In genomic region chr2:86413296-86414085, GRCh38 we compare ENCODE assay signal across 15 cellular contexts. TPM values are rescaled to one million over a fixed set of nuclear protein-coding genes. Genes with fewer than 3 reads are reported as not detected.
DNase-seq lines count a peak whose midpoint lies in the region; ATAC-seq and TF ChIP-seq lines count a peak whose summit lies in the region.
"Had no signal": no experiment of that assay in that cellular context is flagged by ENCODE, and none has a peak within 500 bp of the region (broad histone marks: within the 10 kb centered on the region; RNA-seq: fewer than 3 reads in every experiment).

No MANE protein-coding gene starts in this region.

- POLR2A ChIA-PET in HEK293T (lab: Yijun Ruan, JAX): interaction anchor here (1.3 kb wide), 1 partner anchor 27 kb away, joined by 3 read pairs; the partner anchor contains the start of gene KDM3A
- POLR2A ChIA-PET in activated B cell treated with CpG ODN at 0.5 μM for 24 hours (lab: Charles Lee): no interaction called here

- peaks cover 8% of the 10 kb centered on the region for H3K9me3 Mint-ChIP-seq in activated B cell treated with CpG ODN at 0.5 μM for 24 hours

- no peak for TF ChIP-seq CTCF in activated B cell treated with CpG ODN at 0.5 μM for 24 hours (IDR thresholded peaks at IDR 0.05)
- TF ChIP-seq CTCF in lower lobe of right lung (IDR thresholded peaks at IDR 0.05): no peak

- no peak for ATAC-seq in activated B cell treated with CpG ODN at 0.5 μM for 24 hours (ENCODE audit: low read depth)
- no peak for ATAC-seq in lower lobe of right lung
- no peak for ATAC-seq in GM18861 (IDR thresholded peaks at IDR 0.05; ENCODE audit: unreplicated experiment)

- H3K9me3 ChIP-seq in lower lobe of right lung (no peaks in the 10 kb centered on the region), subcutaneous abdominal adipose tissue (ENCODE audit: control insufficient read depth in 5 of 5, low read length in 5 of 5) (peaks cover 0 to 6% (median 0%) of the 10 kb centered on the region in 5 donors)

- H3K27me3 ChIP-seq in lower lobe of right lung (ENCODE audit: low read depth) (peaks cover 4% of the 10 kb centered on the region), subcutaneous abdominal adipose tissue (ENCODE audit: control insufficient read depth in 5 of 5, insufficient read depth in 4 of 5, low read length in 5 of 5) (peaks cover 0 to 8% (median 3%) of the 10 kb centered on the region in 5 donors)

- no peak overlapping the region for H3K9ac ChIP-seq in subcutaneous abdominal adipose tissue (ENCODE audit: low read length in 5 of 5)

- H3K36me3 ChIP-seq in lower lobe of right lung (no peaks in the 10 kb centered on the region), subcutaneous abdominal adipose tissue (ENCODE audit: control insufficient read depth in 5 of 5, insufficient read depth in 5 of 5, low read length in 5 of 5) (no peaks in the 10 kb centered on the region)

- peak; percentile 30 for DNase-seq in HEK293T (ENCODE audit: extremely low spot score)
- no peak for DNase-seq in activated B cell treated with CpG ODN at 0.5 μM for 24 hours
- no peak for DNase-seq in lower lobe of right lung
- no peak for DNase-seq in NCI-H446 (lab: John Stamatoyannopoulos, UW)
- no peak for DNase-seq in head of caudate nucleus
- DNase-seq: activated CD4-positive, alpha-beta T cell treated with anti-CD3 and anti-CD28 coated beads, Interleukin-2, amount 50 U/mL, for 48 hours; amygdala; CD4-positive, CD25-positive, alpha-beta regulatory T cell; DND-41; islet precursor cell; NCI-H526; stimulated activated CD4-positive, alpha-beta T cell treated with anti-CD3 and anti-CD28 coated beads, Interleukin-15, amount 100 ng/mL, for 24 hours had no signal

- peaks cover 28% of the 10 kb centered on the region for H3K4me1 Mint-ChIP-seq in activated B cell treated with CpG ODN at 0.5 μM for 24 hours

- H3K4me3 Mint-ChIP-seq in activated B cell treated with CpG ODN at 0.5 μM for 24 hours: peak overlapping the region; percentile 9
- H3K4me3 Mint-ChIP-seq: CD4-positive, CD25-positive, alpha-beta regulatory T cell had no signal

- no peaks in the 10 kb centered on the region for H3K36me3 Mint-ChIP-seq in activated B cell treated with CpG ODN at 0.5 μM for 24 hours (ENCODE audit: low read depth)
- H3K36me3 Mint-ChIP-seq: CD4-positive, CD25-positive, alpha-beta regulatory T cell had no signal

- H3K4me3 ChIP-seq in lower lobe of right lung (peak overlapping the region; percentile 24), subcutaneous abdominal adipose tissue (ENCODE audit: low read depth in 1 of 5, low read length in 5 of 5) (peak overlapping the region in 4 of 5 donors; percentile 17 to 43 (median 35))

- CTCF ChIA-PET in HEK293T (lab: Yijun Ruan, JAX) (interaction anchor here (1.0 kb wide), 1 partner anchor 44 kb away, joined by 3 read pairs; no protein-coding TSS in a partner anchor), activated B cell treated with CpG ODN at 0.5 μM for 24 hours (lab: Charles Lee) (no interaction called here)

- H3K4me1 ChIP-seq in lower lobe of right lung (no peaks in the 10 kb centered on the region), subcutaneous abdominal adipose tissue (ENCODE audit: control insufficient read depth in 5 of 5, insufficient read depth in 5 of 5, low read length in 5 of 5) (peaks cover 0 to 3% (median 0%) of the 10 kb centered on the region in 5 donors)

- peak overlapping the region; percentile 36 for H3K27ac Mint-ChIP-seq in activated B cell treated with CpG ODN at 0.5 μM for 24 hours
- H3K27ac Mint-ChIP-seq: progenitor cell of endocrine pancreas had no signal

- H3K27me3 Mint-ChIP-seq in activated B cell treated with CpG ODN at 0.5 μM for 24 hours: peaks cover 7% of the 10 kb centered on the region

- H3K27ac ChIP-seq in lower lobe of right lung (no peak overlapping the region), subcutaneous abdominal adipose tissue (ENCODE audit: low read depth, low read length) (no peak overlapping the region)

- intact Hi-C loops in activated B cell treated with CpG ODN at 0.5 μM for 24 hours (cut with micrococcal nuclease): no loop called here
- intact Hi-C loops in lower lobe of right lung (cut with DNase I): no loop called here
- intact Hi-C loops in head of caudate nucleus (cut with DNase I): no loop called here

TF ChIP-seq in HEK293T, 16 proteins besides CTCF, POLR2A, EP300 and RAD21:
- no peak for TF ChIP-seq L3MBTL2 (conservative IDR thresholded peaks at IDR 0.05)
- peak; percentile 85 for TF ChIP-seq PKNOX1 (IDR thresholded peaks at IDR 0.05)
- TF ChIP-seq SP1 (IDR thresholded peaks at IDR 0.05): no peak
- no peak for TF ChIP-seq ELF4 (IDR thresholded peaks at IDR 0.05)

RNA-seq across cellular contexts. Expression of gene KDM3A, which starts 27.7 kb away (rescaled TPM):
- total RNA-seq in activated B cell treated with CpG ODN at 0.5 μM for 24 hours: 46.0 and 47.6 TPM in 2 replicates
- 55.8 TPM for total RNA-seq in lower lobe of right lung
